In genomic region chr16:2388875-2389433, GRCh38 we compare ENCODE assay signal across 1 cellular context.
TF ChIP-seq lines count a peak whose summit lies in the region.

No MANE protein-coding gene starts in this region.

TF ChIP-seq in HepG2, 621 proteins besides CTCF, POLR2A, EP300 and RAD21 (continued from another document and continues in another):
- TF ChIP-seq REST (IDR thresholded peaks at IDR 0.05; ENCODE audit: borderline replicate concordance in 1 of 2, low read depth in 1 of 2, low read length in 2 of 2) (0 out of 4 replicates have a peak, but pooled peaks of 1 of the 2 experiments have one; percentile 30), ZNF589 (CRISPR knock-in tag; conservative IDR thresholded peaks at IDR 0.05) (no peak), TFE3 (CRISPR knock-in tag; IDR thresholded peaks at IDR 0.05) (no peak), ISL2 (CRISPR knock-in tag; IDR thresholded peaks at IDR 0.05) (peak; percentile 31; the same call in 1 of the 2 replicates), DDIT3 (CRISPR knock-in tag; IDR thresholded peaks at IDR 0.05) (no peak), ZBTB21 (CRISPR knock-in tag; IDR thresholded peaks at IDR 0.05) (no peak), ZNF275 (CRISPR knock-in tag; IDR thresholded peaks at IDR 0.05; ENCODE audit: borderline replicate concordance) (no peak), ZNF724P (CRISPR knock-in tag; IDR thresholded peaks at IDR 0.05; ENCODE audit: borderline replicate concordance) (no peak), ZNF510 (CRISPR knock-in tag; IDR thresholded peaks at IDR 0.05; ENCODE audit: low read depth) (no peak), ZNF816 (CRISPR knock-in tag; IDR thresholded peaks at IDR 0.05; ENCODE audit: borderline replicate concordance) (no peak), MAF1 (CRISPR knock-in tag; IDR thresholded peaks at IDR 0.05; ENCODE audit: borderline replicate concordance) (no peak), ZNF430 (CRISPR knock-in tag; IDR thresholded peaks at IDR 0.05) (no peak), MLLT10 (CRISPR knock-in tag; IDR thresholded peaks at IDR 0.05) (no peak), REL (CRISPR knock-in tag; conservative IDR thresholded peaks at IDR 0.05) (no peak), ZNF251 (CRISPR knock-in tag; IDR thresholded peaks at IDR 0.05) (no peak), MXD3 (CRISPR knock-in tag; IDR thresholded peaks at IDR 0.05) (no peak), GMEB1 (CRISPR knock-in tag; IDR thresholded peaks at IDR 0.05; ENCODE audit: borderline replicate concordance) (no peak), ZMYM3 (CRISPR knock-in tag; IDR thresholded peaks at IDR 0.05) (peak; percentile 87), KMT2B (CRISPR knock-in tag; IDR thresholded peaks at IDR 0.05) (no peak), NONO (IDR thresholded peaks at IDR 0.05) (no peak), NONO (CRISPR knock-in tag; conservative IDR thresholded peaks at IDR 0.05) (peak; percentile 46; the same call in 1 of the 2 replicates), RBFOX2 (IDR thresholded peaks at IDR 0.05; ENCODE audit: low read depth, low read length) (no peak), ZNF710 (CRISPR knock-in tag; IDR thresholded peaks at IDR 0.05; ENCODE audit: borderline replicate concordance) (0 out of 2 replicates have a peak, but pooled peaks have one; percentile 37), KIAA2018 (CRISPR knock-in tag; IDR thresholded peaks at IDR 0.05; ENCODE audit: borderline replicate concordance) (no peak), TCF7 (IDR thresholded peaks at IDR 0.05; ENCODE audit: low read depth) (peak; percentile 34; the same call in 1 of the 2 replicates), ZSCAN9 (CRISPR knock-in tag; IDR thresholded peaks at IDR 0.05; ENCODE audit: borderline replicate concordance) (no peak), ZNF263 (CRISPR knock-in tag; IDR thresholded peaks at IDR 0.05) (no peak), YY1 (IDR thresholded peaks at IDR 0.05; ENCODE audit: insufficient read depth, insufficient replicate concordance, low read depth, low read length) (peak; percentile 30), EEA1 (CRISPR knock-in tag; IDR thresholded peaks at IDR 0.05; ENCODE audit: borderline replicate concordance) (no peak), MAX (IDR thresholded peaks at IDR 0.05) (peak; percentile 55; the same call in 1 of the 2 replicates), THYN1 (CRISPR knock-in tag; IDR thresholded peaks at IDR 0.05; ENCODE audit: borderline replicate concordance, low read depth) (no peak), RARG (CRISPR knock-in tag; IDR thresholded peaks at IDR 0.05; ENCODE audit: low read depth) (no peak), SMC3 (IDR thresholded peaks at IDR 0.05; ENCODE audit: low read length) (no peak), ZNF232 (CRISPR knock-in tag; IDR thresholded peaks at IDR 0.05; ENCODE audit: borderline replicate concordance) (no peak), GABPA (IDR thresholded peaks at IDR 0.05; ENCODE audit: low read depth, low read length) (no peak), GABPA (CRISPR knock-in tag; IDR thresholded peaks at IDR 0.05; ENCODE audit: low read depth) (no peak), ZBTB10 (CRISPR knock-in tag; IDR thresholded peaks at IDR 0.05; ENCODE audit: borderline replicate concordance) (no peak), JDP2 (CRISPR knock-in tag; IDR thresholded peaks at IDR 0.05; ENCODE audit: borderline replicate concordance) (no peak)
